Comparison of ENCODE assay signal across 11 cellular contexts in genomic region chr5:174222891-174223290, GRCh38.
"Had no signal": no experiment of that assay in that cellular context is flagged by ENCODE, and none has a peak within 500 bp of the region (broad histone marks: within the 10 kb centered on the region; RNA-seq: fewer than 3 reads in every experiment).

No MANE protein-coding gene starts in this region.

- H3K9me3 ChIP-seq: mucosa of descending colon, ovary, right lobe of liver, thoracic aorta had no signal

- H3K4me3 ChIP-seq: cardiac muscle cell, left lung, mucosa of descending colon, ovary, right lobe of liver, thoracic aorta had no signal

- H3K36me3 ChIP-seq: cardiac muscle cell, left lung, ovary, right lobe of liver, thoracic aorta had no signal

- H3K4me1 ChIP-seq: left lung, right lobe of liver had no signal

- ATAC-seq: activated CD4-positive, CD25-positive, alpha-beta regulatory T cell treated with anti-CD3 and anti-CD28 coated beads, Interleukin-2, amount 50 U/mL, for 24 hours; left lung; mucosa of descending colon; naive thymus-derived CD4-positive, alpha-beta T cell had no signal

- DNase-seq: activated T-cell treated with anti-CD3 and anti-CD28 coated beads for 4 hours; kidney; left lung; mammary epithelial cell; mucosa of descending colon; naive thymus-derived CD4-positive, alpha-beta T cell; ovary; right lobe of liver had no signal

- H3K27me3 ChIP-seq: cardiac muscle cell, ovary, right lobe of liver had no signal

- H3K27ac ChIP-seq: cardiac muscle cell, left lung, ovary, right lobe of liver, thoracic aorta had no signal
